In the genomic region with DNA sequence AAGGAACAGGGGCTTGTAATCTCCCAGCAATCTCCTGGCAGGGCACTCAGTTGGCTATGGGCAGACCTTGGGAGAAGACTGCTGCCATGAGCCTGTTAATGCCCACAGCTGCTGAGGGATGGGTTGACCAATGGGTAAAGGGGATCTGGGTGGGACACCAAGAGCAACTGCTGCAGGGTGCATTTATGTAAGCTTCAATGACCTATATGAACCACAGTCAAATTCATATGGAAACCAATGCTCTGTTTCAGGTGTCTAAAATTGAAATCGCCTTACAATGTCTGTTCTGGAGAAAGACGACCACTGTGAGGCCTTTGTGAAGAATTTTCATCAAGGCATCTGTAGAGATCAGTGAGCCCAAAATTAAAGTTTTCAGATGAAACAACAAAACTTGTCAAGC, we compare ENCODE assay signal across 29 cellular contexts. TPM values are rescaled to one million over a fixed set of nuclear protein-coding genes. Genes with fewer than 3 reads are reported as not detected.
DNase-seq lines count a peak whose midpoint lies in the region; ATAC-seq, FAIRE-seq and TF ChIP-seq lines count a peak whose summit lies in the region.
"Had no signal": no experiment of that assay in that cellular context is flagged by ENCODE, and none has a peak within 500 bp of the region (broad histone marks: within the 10 kb centered on the region; RNA-seq: fewer than 3 reads in every experiment).

No MANE protein-coding gene starts in this region.

- TF ChIP-seq EP300 in GM12878 (IDR thresholded peaks at IDR 0.05; ENCODE audit: borderline replicate concordance in 1 of 2, control insufficient read depth in 1 of 2, low read depth in 2 of 2, low read length in 2 of 2) = no peak

- no peak for FAIRE-seq in GM12878 (lab: Jason Lieb, UNC)
- FAIRE-seq: A204.1, GM12891 had no signal

- H3K9me3 ChIP-seq in GM12878 (replicated peaks; ENCODE audit: control insufficient read depth, insufficient read depth, low read length) = no peaks in the 10 kb centered on the region
- H3K9me3 ChIP-seq: BE2C, BLaER1 had no signal

- intact Hi-C loops in GM12878 (cut with micrococcal nuclease; ENCODE audit: unreplicated experiment) (no loop called here), left ventricle myocardium superior (cut with micrococcal nuclease) (loop anchor here (10.0 kb wide), 2 partner anchors 90 to 120 kb away; no protein-coding TSS in a partner anchor)

- no peak overlapping the region for H3K9ac ChIP-seq in GM12878 (ENCODE audit: control insufficient read depth, insufficient read depth, low read length)
- H3K9ac ChIP-seq: BLaER1 had no signal

- TF ChIP-seq POLR2A in GM12878 (IDR thresholded peaks at IDR 0.05; ENCODE audit: low read depth, low read length) = no peak

- no peak overlapping the region; the same call in 1 of the 2 replicates for H3K4me2 ChIP-seq in GM12878 (ENCODE audit: control insufficient read depth, insufficient read depth)
- H3K4me2 ChIP-seq: BLaER1 had no signal

- H2AFZ ChIP-seq in GM12878 (ENCODE audit: control insufficient read depth, low read depth, low read length) = no peak overlapping the region

- SMC1A ChIA-PET in GM12878 (lab: Charles Lee; ENCODE audit: uncharacterized antibody, unreplicated experiment) = interaction anchor here (1.1 to 1.2 kb wide), 2 partner anchors 86 to 126 kb away, joined by 4 to 5 read pairs; no protein-coding TSS in a partner anchor

- 16% methylated on average over 2 of the region's 2 CpGs for WGBS in GM12878 (ENCODE audit: insufficient coverage, insufficient replicate concordance, low lambda C conversion rate, missing lambda C conversion rate)

- H3K27me3 Mint-ChIP-seq in activated naive CD4-positive, alpha-beta T cell treated with anti-CD3 and anti-CD28 coated beads, Interleukin-2, amount 10 ng/mL, durations not matched to agents 7 days and 5 days = no peaks in the 10 kb centered on the region

- H3K27ac ChIP-seq in GM12878 (ENCODE audit: control insufficient read depth, insufficient read depth) (no peak overlapping the region), RWPE1 (no peak overlapping the region)
- H3K27ac ChIP-seq: BLaER1 had no signal

- H3K9me3 Mint-ChIP-seq in activated naive CD4-positive, alpha-beta T cell treated with anti-CD3 and anti-CD28 coated beads, Interleukin-2, amount 10 ng/mL, durations not matched to agents 7 days and 5 days = no peaks in the 10 kb centered on the region
- H3K9me3 Mint-ChIP-seq: CD4-positive, alpha-beta memory T cell; CD4-positive, CD25-positive, alpha-beta regulatory T cell; CD8-positive, alpha-beta memory T cell had no signal

- no peak for TF ChIP-seq RAD21 in GM12878 (IDR thresholded peaks at IDR 0.05; ENCODE audit: insufficient read depth, low read depth, low read length)

- no peaks in the 10 kb centered on the region for H3K36me3 Mint-ChIP-seq in activated naive CD4-positive, alpha-beta T cell treated with anti-CD3 and anti-CD28 coated beads, Interleukin-2, amount 10 ng/mL, durations not matched to agents 7 days and 5 days
- H3K36me3 Mint-ChIP-seq: CD14-positive monocyte; CD4-positive, alpha-beta memory T cell; CD4-positive, CD25-positive, alpha-beta regulatory T cell; CD8-positive, alpha-beta memory T cell had no signal

- no peaks in the 10 kb centered on the region for H3K36me3 ChIP-seq in GM12878 (ENCODE audit: control insufficient read depth in 2 of 2, insufficient read depth in 2 of 2, low read length in 1 of 2)
- H3K36me3 ChIP-seq: BE2C, BLaER1 had no signal

- CTCF ChIA-PET in GM12878 (lab: Yijun Ruan, JAX) (interaction anchor here (4.6 to 7.1 kb wide), 2 partner anchors 86 to 125 kb away, joined by 20 to 55 read pairs; no protein-coding TSS in a partner anchor), RWPE1 (lab: Yijun Ruan, JAX) (interaction anchor here (1.2 kb wide), 1 partner anchor 86 kb away, joined by 4 read pairs; no protein-coding TSS in a partner anchor)
- CTCF ChIA-PET in activated naive CD4-positive, alpha-beta T cell treated with anti-CD3 and anti-CD28 coated beads, Interleukin-2, amount 10 ng/mL, durations not matched to agents 7 days and 5 days (lab: Charles Lee) = interaction anchor here (1.1 kb wide), 1 partner anchor 86 kb away, joined by 3 read pairs; no protein-coding TSS in a partner anchor

- H3K27ac Mint-ChIP-seq in activated naive CD4-positive, alpha-beta T cell treated with anti-CD3 and anti-CD28 coated beads, Interleukin-2, amount 10 ng/mL, durations not matched to agents 7 days and 5 days = no peak overlapping the region
- H3K27ac Mint-ChIP-seq: CD14-positive monocyte; CD4-positive, alpha-beta memory T cell; CD4-positive, CD25-positive, alpha-beta regulatory T cell; CD8-positive, alpha-beta memory T cell had no signal

- DNase-seq in GM12878 (ENCODE audit: low read depth, low spot score) (no peak), left ventricle myocardium superior (no peak), RWPE1 (ENCODE audit: low spot score) (no peak)
- no peak for DNase-seq in activated naive CD4-positive, alpha-beta T cell treated with anti-CD3 and anti-CD28 coated beads, Interleukin-2, amount 10 ng/mL, durations not matched to agents 7 days and 5 days
- DNase-seq: 8988T; ACHN; BE2C; C1 segment of cervical spinal cord; CD4-positive, alpha-beta memory T cell; CD4-positive, CD25-positive, alpha-beta regulatory T cell; CD8-positive, alpha-beta memory T cell; COR-L47; DMS 273 treated with DMSO at 0.1 percent for 48 hours; DMS153; DMS53; DMS79; DND-41; EL; GDM1 had no signal

- no peak for TF ChIP-seq CTCF in GM12878 (IDR thresholded peaks at IDR 0.05 in 2 of 3, conservative IDR thresholded peaks at IDR 0.05 in 1 of 3; ENCODE audit: control insufficient read depth in 2 of 3, extremely low read depth in 1 of 3, insufficient read depth in 1 of 3, low read depth in 3 of 3, low read length in 3 of 3)
- no peak for TF ChIP-seq CTCF in RWPE1 (conservative IDR thresholded peaks at IDR 0.05; ENCODE audit: low read depth)

- in situ Hi-C loops in GM12878 (cut with MboI) = loop anchor here (5.0 kb wide), 1 partner anchor 122 kb away; no protein-coding TSS in a partner anchor

- no peaks in the 10 kb centered on the region for H3K79me2 ChIP-seq in GM12878 (ENCODE audit: control insufficient read depth, insufficient read depth, low read length)

- POLR2A ChIA-PET in GM12878 (lab: Charles Lee) (no interaction called here), RWPE1 (lab: Yijun Ruan, JAX; ENCODE audit: low non-redundant PET) (no interaction called here)

- RAD21 ChIA-PET in GM12878 (lab: Charles Lee; ENCODE audit: unreplicated experiment) = interaction anchor here (2.0 kb wide), 1 partner anchor 125 kb away, joined by 6 read pairs; no protein-coding TSS in a partner anchor

- H3K4me3 ChIP-seq in GM12878 = no peak overlapping the region
- H3K4me3 ChIP-seq: BLaER1 had no signal

- no TSS peak for BruUV-seq in GM12878 (replicated peaks; lab: Mats Ljungman, UMichigan)

- no peak overlapping the region for H3K4me3 Mint-ChIP-seq in activated naive CD4-positive, alpha-beta T cell treated with anti-CD3 and anti-CD28 coated beads, Interleukin-2, amount 10 ng/mL, durations not matched to agents 7 days and 5 days
- H3K4me3 Mint-ChIP-seq: CD14-positive monocyte; CD4-positive, alpha-beta memory T cell; CD4-positive, CD25-positive, alpha-beta regulatory T cell; CD8-positive, alpha-beta memory T cell had no signal

- ATAC-seq in HG02610 (IDR thresholded peaks at IDR 0.05; ENCODE audit: unreplicated experiment) (peak; percentile 56), HG02852 (IDR thresholded peaks at IDR 0.05; ENCODE audit: unreplicated experiment) (peak; percentile 51), GM12878 (peak; percentile 45), HG03442 (IDR thresholded peaks at IDR 0.05; ENCODE audit: unreplicated experiment) (no peak), left ventricle myocardium superior (no peak)

- H3K4me1 ChIP-seq in GM12878 (ENCODE audit: control insufficient read depth, insufficient read depth, low read length) = peaks cover 9% of the 10 kb centered on the region
- H3K4me1 ChIP-seq: BE2C, BLaER1 had no signal

- H4K20me1 ChIP-seq in GM12878 (ENCODE audit: control insufficient read depth, insufficient read depth) = no peaks in the 10 kb centered on the region
- H4K20me1 ChIP-seq: BLaER1 had no signal

- no peaks in the 10 kb centered on the region for H3K27me3 ChIP-seq in GM12878 (replicated peaks in 1 of 2; ENCODE audit: control insufficient read depth in 2 of 2, insufficient read depth in 2 of 2, low read length in 1 of 2)
- H3K27me3 ChIP-seq: BLaER1 had no signal

- no peaks in the 10 kb centered on the region for H3K4me1 Mint-ChIP-seq in activated naive CD4-positive, alpha-beta T cell treated with anti-CD3 and anti-CD28 coated beads, Interleukin-2, amount 10 ng/mL, durations not matched to agents 7 days and 5 days
- H3K4me1 Mint-ChIP-seq: CD4-positive, CD25-positive, alpha-beta regulatory T cell; CD8-positive, alpha-beta memory T cell had no signal

RNA-seq across cellular contexts. Expression of a gene that starts 6.1 kb away (rescaled TPM):
- total RNA-seq in GM12878 (2013; cell fraction: nucleolus; rRNA removed) = 0.83 and 2.8 TPM in 2 replicates
- total RNA-seq in GM12878 (2014; rRNA removed) = not detected in 2 replicates
- total RNA-seq in GM12878 (2014; rRNA removed; fragmentation: Illumina TruSeq; extraction: Trizol) = 0.54 TPM in 1 of 2 replicates, not detected in the other
- not detected in 2 replicates for total RNA-seq in GM12878 (2021)
- polyA plus RNA-seq in GM12878 (2011; ENCODE audit: low read depth) = not detected
- 0.42 and 0.45 TPM in 2 replicates for polyA plus RNA-seq in GM12878 (2011; rRNA removed)
- polyA plus RNA-seq in GM12878 (2011; cell fraction: cytosol; rRNA removed) = 0.04 TPM in 1 of 2 replicates, not detected in the other
- polyA plus RNA-seq in GM12878 (2011; cell fraction: nucleus; rRNA removed) = 0.25 and 0.27 TPM in 2 replicates
- polyA plus RNA-seq in GM12878 (2012) = not detected in 2 replicates
- polyA plus RNA-seq in GM12878 (2014; fragmentation: Illumina TruSeq; extraction: Trizol) = 0.12 TPM in 1 of 2 replicates, not detected in the other
- polyA plus RNA-seq in GM12878 (2014; fragmentation: Nextera tagmentation; extraction: Ambion mirVana) = under 1 TPM in 1 of 2 experiments, not detected in 1; 0.06 TPM
- not detected in 2 replicates for polyA plus RNA-seq in GM12878 (2014; rRNA removed)
- polyA plus RNA-seq in GM12878 (2016; fragmentation: Nextera tagmentation; extraction: Ambion mirVana) = not detected
- polyA minus RNA-seq in GM12878 (2011; rRNA and poly(A)+ RNA removed) = 0.21 and 0.66 TPM in 2 replicates
- polyA minus RNA-seq in GM12878 (2011; cell fraction: cytosol; rRNA and poly(A)+ RNA removed) = not detected in 2 replicates
- polyA minus RNA-seq in GM12878 (2011; cell fraction: nucleus; rRNA and poly(A)+ RNA removed) = 0.36 and 1.1 TPM in 2 replicates
- total RNA-seq in left ventricle myocardium superior = 3.0 TPM
- total RNA-seq: A673; CD8-positive, alpha-beta memory T cell; G401 had no signal
- polyA plus RNA-seq: AG04450; CD14-positive monocyte; CD4-positive, alpha-beta memory T cell; CD4-positive, CD25-positive, alpha-beta regulatory T cell; CD8-positive, alpha-beta memory T cell had no signal

RNA-seq across cellular contexts. Expression of a gene that starts 50.6 kb away (rescaled TPM):
- total RNA-seq in GM12878 (2013; cell fraction: nucleolus; rRNA removed) = not detected in 2 replicates
- not detected in 2 replicates for total RNA-seq in GM12878 (2014; rRNA removed)
- total RNA-seq in GM12878 (2014; rRNA removed; fragmentation: Illumina TruSeq; extraction: Trizol) = not detected in 2 replicates
- 0.05 TPM in 1 of 2 replicates, not detected in the other for total RNA-seq in GM12878 (2021)
- not detected for polyA plus RNA-seq in GM12878 (2011; ENCODE audit: low read depth)
- polyA plus RNA-seq in GM12878 (2011; rRNA removed) = not detected in 2 replicates
- not detected in 2 replicates for polyA plus RNA-seq in GM12878 (2011; cell fraction: cytosol; rRNA removed)
- polyA plus RNA-seq in GM12878 (2011; cell fraction: nucleus; rRNA removed) = not detected in 2 replicates
- polyA plus RNA-seq in GM12878 (2012) = 0.03 and 0.06 TPM in 2 replicates
- polyA plus RNA-seq in GM12878 (2014; fragmentation: Illumina TruSeq; extraction: Trizol) = not detected in 2 replicates
- not detected for polyA plus RNA-seq in GM12878 (2014; fragmentation: Nextera tagmentation; extraction: Ambion mirVana)
- not detected in 2 replicates for polyA plus RNA-seq in GM12878 (2014; rRNA removed)
- polyA plus RNA-seq in GM12878 (2016; fragmentation: Nextera tagmentation; extraction: Ambion mirVana) = not detected
- not detected in 2 replicates for polyA minus RNA-seq in GM12878 (2011; rRNA and poly(A)+ RNA removed)
- not detected in 2 replicates for polyA minus RNA-seq in GM12878 (2011; cell fraction: cytosol; rRNA and poly(A)+ RNA removed)
- polyA minus RNA-seq in GM12878 (2011; cell fraction: nucleus; rRNA and poly(A)+ RNA removed) = not detected in 2 replicates
- total RNA-seq in left ventricle myocardium superior = 3.2 TPM
- total RNA-seq: CD4-positive, alpha-beta memory T cell; CD8-positive, alpha-beta memory T cell; G401 had no signal
- polyA plus RNA-seq: CD4-positive, alpha-beta memory T cell; CD4-positive, CD25-positive, alpha-beta regulatory T cell; CD8-positive, alpha-beta memory T cell had no signal

Comparison
In these comparisons a context has a peak if more than half of its experiments do, and no peak if none do; other contexts are left out.
1. ATAC-seq: peak in HG02610 (single experiment), HG02852 (single experiment) and GM12878 (single experiment); none in HG03442 (single experiment) and left ventricle myocardium superior (single experiment).